20 cellular contexts compared by ENCODE assay signal in the genomic region with DNA sequence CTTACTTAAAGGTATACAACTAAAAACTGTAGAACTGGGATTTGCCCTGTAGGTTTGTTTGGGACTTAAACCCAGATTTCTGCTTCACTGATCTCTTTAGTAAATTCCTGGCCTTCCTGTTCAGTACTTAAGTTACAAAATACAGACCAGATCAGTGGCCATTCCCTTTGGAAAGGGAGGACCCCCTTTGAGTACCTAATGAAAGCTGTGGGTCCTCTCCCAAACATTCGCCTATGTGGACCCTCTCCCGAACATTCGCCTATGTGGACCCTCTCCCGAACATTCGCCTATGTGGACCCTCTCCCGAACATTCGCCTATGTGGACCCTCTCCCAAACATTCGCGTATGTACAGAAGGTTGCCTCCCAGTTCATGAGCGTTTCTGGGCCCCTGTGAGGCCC. TPM values are rescaled to one million over a fixed set of nuclear protein-coding genes. Genes with fewer than 3 reads are reported as not detected.
DNase-seq lines count a peak whose midpoint lies in the region; ATAC-seq and TF ChIP-seq lines count a peak whose summit lies in the region.
"Had no signal": no experiment of that assay in that cellular context is flagged by ENCODE, and none has a peak within 500 bp of the region (broad histone marks: within the 10 kb centered on the region; RNA-seq: fewer than 3 reads in every experiment).

No MANE protein-coding gene starts in this region.

- intact Hi-C loops in activated CD4-positive, alpha-beta memory T cell treated with anti-CD3 and anti-CD28 coated beads for 36 hours (cut with micrococcal nuclease), result no loop called here

- no peak overlapping the region for H3K4me3 ChIP-seq in DND-41 (ENCODE audit: low read depth in 1 of 2, low read length in 2 of 2)
- no peak overlapping the region for H3K4me3 ChIP-seq in osteoblast (ENCODE audit: insufficient read depth, low read length)
- no peak overlapping the region for H3K4me3 ChIP-seq in SJCRH30

- H3K4me2 ChIP-seq in DND-41 (ENCODE audit: insufficient read depth, low read length) (peak overlapping the region; percentile 66; the same call in 1 of the 2 replicates), osteoblast (ENCODE audit: insufficient read depth, low read length) (no peak overlapping the region)

- H3K9me3 ChIP-seq in DND-41 (ENCODE audit: insufficient read depth, low read length, severe bottlenecking) (peaks cover 3% of the 10 kb centered on the region), osteoblast (ENCODE audit: low read depth, low read length) (no peaks in the 10 kb centered on the region), SJCRH30 (replicated peaks) (0 out of 2 replicates have a peak, but pooled peaks cover 3% of the 10 kb centered on the region)

- H3K4me1 Mint-ChIP-seq in activated CD4-positive, alpha-beta memory T cell treated with anti-CD3 and anti-CD28 coated beads, Interleukin-2, amount 10 ng/mL, durations not matched to agents 7 days and 5 days, result peaks cover 36% of the 10 kb centered on the region
- H3K4me1 Mint-ChIP-seq in activated CD4-positive, alpha-beta memory T cell treated with anti-CD3 and anti-CD28 coated beads for 36 hours (ENCODE audit: low read depth), result peaks cover 19% of the 10 kb centered on the region
- H3K4me1 Mint-ChIP-seq in WTC11, result peaks cover 19% of the 10 kb centered on the region

- H2AFZ ChIP-seq in DND-41 (ENCODE audit: low read depth, low read length) (no peak overlapping the region), osteoblast (ENCODE audit: low read length) (no peak overlapping the region)

- peak overlapping the region; percentile 86 for H3K27ac Mint-ChIP-seq in activated CD4-positive, alpha-beta memory T cell treated with anti-CD3 and anti-CD28 coated beads, Interleukin-2, amount 10 ng/mL, durations not matched to agents 7 days and 5 days
- no peak overlapping the region for H3K27ac Mint-ChIP-seq in activated CD4-positive, alpha-beta memory T cell treated with anti-CD3 and anti-CD28 coated beads for 36 hours
- peak overlapping the region; percentile 36; the same call in 1 of the 2 replicates for H3K27ac Mint-ChIP-seq in WTC11
- H3K27ac Mint-ChIP-seq: B cell had no signal

- POLR2A ChIA-PET in activated CD4-positive, alpha-beta memory T cell treated with anti-CD3 and anti-CD28 coated beads, Interleukin-2, amount 10 ng/mL, durations not matched to agents 7 days and 5 days (lab: Charles Lee), result no interaction called here
- POLR2A ChIA-PET in activated CD4-positive, alpha-beta memory T cell treated with anti-CD3 and anti-CD28 coated beads for 36 hours (lab: Charles Lee), result no interaction called here
- POLR2A ChIA-PET in WTC11 (lab: Charles Lee), result no interaction called here

- no peaks in the 10 kb centered on the region for H4K20me1 ChIP-seq in DND-41 (ENCODE audit: insufficient read depth, low read length)
- H4K20me1 ChIP-seq in osteoblast (ENCODE audit: insufficient read depth, low read length), result no peaks in the 10 kb centered on the region

- peaks cover 52% of the 10 kb centered on the region for H3K36me3 Mint-ChIP-seq in activated CD4-positive, alpha-beta memory T cell treated with anti-CD3 and anti-CD28 coated beads, Interleukin-2, amount 10 ng/mL, durations not matched to agents 7 days and 5 days (ENCODE audit: low read depth)
- peaks cover 34% of the 10 kb centered on the region for H3K36me3 Mint-ChIP-seq in activated CD4-positive, alpha-beta memory T cell treated with anti-CD3 and anti-CD28 coated beads for 36 hours
- peaks cover 56% of the 10 kb centered on the region for H3K36me3 Mint-ChIP-seq in WTC11

- H3K27me3 Mint-ChIP-seq in activated CD4-positive, alpha-beta memory T cell treated with anti-CD3 and anti-CD28 coated beads, Interleukin-2, amount 10 ng/mL, durations not matched to agents 7 days and 5 days, result no peaks in the 10 kb centered on the region
- H3K27me3 Mint-ChIP-seq in activated CD4-positive, alpha-beta memory T cell treated with anti-CD3 and anti-CD28 coated beads for 36 hours, result no peaks in the 10 kb centered on the region
- H3K27me3 Mint-ChIP-seq in WTC11 (ENCODE audit: low read depth), result no peaks in the 10 kb centered on the region
- H3K27me3 Mint-ChIP-seq: B cell had no signal

- no peaks in the 10 kb centered on the region for H3K9me3 Mint-ChIP-seq in activated CD4-positive, alpha-beta memory T cell treated with anti-CD3 and anti-CD28 coated beads, Interleukin-2, amount 10 ng/mL, durations not matched to agents 7 days and 5 days
- no peaks in the 10 kb centered on the region for H3K9me3 Mint-ChIP-seq in activated CD4-positive, alpha-beta memory T cell treated with anti-CD3 and anti-CD28 coated beads for 36 hours
- H3K9me3 Mint-ChIP-seq in WTC11, result peaks cover 5% of the 10 kb centered on the region; the same call in 1 of the 2 replicates

- H3K27me3 ChIP-seq in DND-41 (ENCODE audit: insufficient read depth, low read length, poor library complexity) (no peaks in the 10 kb centered on the region), osteoblast (ENCODE audit: insufficient read depth, low read length) (no peaks in the 10 kb centered on the region), SJCRH30 (no peaks in the 10 kb centered on the region)

- H3K79me2 ChIP-seq in DND-41 (ENCODE audit: insufficient read depth, low read length) (peaks cover 5% of the 10 kb centered on the region), osteoblast (ENCODE audit: insufficient read depth, low read length) (no peaks in the 10 kb centered on the region)

- no peak overlapping the region for H3K9ac ChIP-seq in DND-41 (ENCODE audit: low read depth, low read length)

- H3K4me1 ChIP-seq in DND-41 (ENCODE audit: insufficient read depth, low read length) (peaks cover 31% of the 10 kb centered on the region), osteoblast (ENCODE audit: insufficient read depth, low read length) (peaks cover 9% of the 10 kb centered on the region), SJCRH30 (peaks cover 15% of the 10 kb centered on the region)

- H3K36me3 ChIP-seq in DND-41 (ENCODE audit: insufficient read depth, low read length) (peaks cover 52% of the 10 kb centered on the region), osteoblast (ENCODE audit: insufficient read depth, low read length) (peaks cover 24% of the 10 kb centered on the region), SJCRH30 (peaks cover 20% of the 10 kb centered on the region)

- TF ChIP-seq CTCF in DND-41 (IDR thresholded peaks at IDR 0.05; ENCODE audit: borderline replicate concordance, extremely low read depth, low read length, poor library complexity, severe bottlenecking) (no peak), WTC11 (IDR thresholded peaks at IDR 0.05) (no peak), osteoblast (IDR thresholded peaks at IDR 0.05; ENCODE audit: extremely low read depth, low read depth, low read length) (no peak)

- DNase-seq in activated CD4-positive, alpha-beta memory T cell treated with anti-CD3 and anti-CD28 coated beads, Interleukin-2, amount 10 ng/mL, durations not matched to agents 7 days and 5 days, result no peak
- no peak for DNase-seq in activated CD4-positive, alpha-beta memory T cell treated with anti-CD3 and anti-CD28 coated beads for 36 hours
- DNase-seq in DND-41, result no peak
- no peak for DNase-seq in WTC11 (ENCODE audit: low spot score)
- peak; percentile 9 for DNase-seq in osteoblast (ENCODE audit: insufficient read length, low spot score, missing footprints)
- DNase-seq in SJCRH30, result no peak
- DNase-seq in OCI-M1 (lab: John Stamatoyannopoulos, UW), result no peak
- DNase-seq: GDM1, KG1, NCI-H1105, NCI-H146, NCI-H2029, NCI-H2227 treated with DMSO at 0.1 percent for 48 hours, NCI-H510A, NCI-H774, SHP77 treated with DMSO at 0.1 percent for 48 hours had no signal

- H3K27ac ChIP-seq in DND-41 (ENCODE audit: low read length) (no peak overlapping the region), osteoblast (ENCODE audit: low read depth, low read length) (no peak overlapping the region), SJCRH30 (no peak overlapping the region)

- H3K4me3 Mint-ChIP-seq in activated CD4-positive, alpha-beta memory T cell treated with anti-CD3 and anti-CD28 coated beads, Interleukin-2, amount 10 ng/mL, durations not matched to agents 7 days and 5 days, result peak overlapping the region; percentile 67
- no peak overlapping the region for H3K4me3 Mint-ChIP-seq in activated CD4-positive, alpha-beta memory T cell treated with anti-CD3 and anti-CD28 coated beads for 36 hours
- H3K4me3 Mint-ChIP-seq in WTC11, result no peak overlapping the region
- H3K4me3 Mint-ChIP-seq: B cell had no signal

- CTCF ChIA-PET in activated CD4-positive, alpha-beta memory T cell treated with anti-CD3 and anti-CD28 coated beads, Interleukin-2, amount 10 ng/mL, durations not matched to agents 7 days and 5 days (lab: Charles Lee), result interaction anchor here (2.9 kb wide), 1 partner anchor 22 kb away, joined by 11 read pairs; no protein-coding TSS in a partner anchor
- CTCF ChIA-PET in activated CD4-positive, alpha-beta memory T cell treated with anti-CD3 and anti-CD28 coated beads for 36 hours (lab: Charles Lee), result interaction anchor here (0.9 to 5.3 kb wide), 3 partner anchors 18 to 317 kb away, joined by 4 to 21 read pairs (median 4); no protein-coding TSS in a partner anchor
- CTCF ChIA-PET in WTC11 (lab: Charles Lee), result no interaction called here

- no peak for ATAC-seq in DND-41 (ENCODE audit: insufficient read depth, low read depth)
- ATAC-seq in WTC11, result no peak
- ATAC-seq: HCT116, SK-N-SH treated with all-trans-retinoic acid at 6 μM for 48 hours had no signal

TF ChIP-seq in WTC11, 78 proteins besides CTCF, POLR2A, EP300 and RAD21 (continues in another document):
- TF ChIP-seq ZNF219 (CRISPR knock-in tag; IDR thresholded peaks at IDR 0.05; ENCODE audit: borderline replicate concordance) (no peak), ZNF671 (CRISPR knock-in tag; IDR thresholded peaks at IDR 0.05) (no peak), RELA (CRISPR knock-in tag; IDR thresholded peaks at IDR 0.05; ENCODE audit: borderline replicate concordance) (no peak)

RNA-seq across cellular contexts. Expression of a gene that starts 10.3 kb away (rescaled TPM):
- total RNA-seq in activated CD4-positive, alpha-beta memory T cell treated with anti-CD3 and anti-CD28 coated beads, Interleukin-2, amount 10 ng/mL, durations not matched to agents 7 days and 5 days, result 10 to 100 TPM; 25.9 to 30.7 TPM
- 10 to 100 TPM; 27.3 to 31.0 TPM for total RNA-seq in activated CD4-positive, alpha-beta memory T cell treated with anti-CD3 and anti-CD28 coated beads for 36 hours
- 25.2 to 28.0 TPM (median 25.6 TPM) in 3 replicates for total RNA-seq in WTC11 (2021)
- total RNA-seq in osteoblast, result 21.5 and 22.8 TPM in 2 replicates
- total RNA-seq in SJCRH30 (2014; rRNA removed; shearing (Covaris generic)), result 21.6 and 22.5 TPM in 2 replicates

RNA-seq across cellular contexts. Expression of a gene that starts 25.3 kb away (rescaled TPM):
- under 1 TPM; 0.18 TPM for total RNA-seq in activated CD4-positive, alpha-beta memory T cell treated with anti-CD3 and anti-CD28 coated beads, Interleukin-2, amount 10 ng/mL, durations not matched to agents 7 days and 5 days
- total RNA-seq in activated CD4-positive, alpha-beta memory T cell treated with anti-CD3 and anti-CD28 coated beads for 36 hours, result under 1 TPM; 0.12 to 0.21 TPM
- total RNA-seq in WTC11 (2021) (1.2 to 1.7 TPM (median 1.5 TPM) in 3 replicates), osteoblast (1.1 and 1.2 TPM in 2 replicates)
- total RNA-seq in SJCRH30 (2014; rRNA removed; shearing (Covaris generic)), result 1.9 and 2.9 TPM in 2 replicates
- total RNA-seq: HT1080 had no signal
